23 cellular contexts compared by ENCODE assay signal in genomic region chr9:91834740-91835139, GRCh38.
"Had no signal": no experiment of that assay in that cellular context is flagged by ENCODE, and none has a peak within 500 bp of the region (broad histone marks: within the 10 kb centered on the region; RNA-seq: fewer than 3 reads in every experiment).

No MANE protein-coding gene starts in this region.

- ATAC-seq: activated CD8-positive, alpha-beta memory T cell treated with anti-CD3 and anti-CD28 coated beads, Interleukin-2, amount 10 ng/mL, durations not matched to agents 7 days and 5 days; activated CD8-positive, alpha-beta T cell treated with anti-CD3 and anti-CD28 coated beads for 36 hours; activated naive CD8-positive, alpha-beta T cell treated with anti-CD3 and anti-CD28 coated beads, Interleukin-2, amount 50 U/mL, for 24 hours; body of pancreas; effector memory CD8-positive, alpha-beta T cell; gastrocnemius medialis; left lung; sciatic nerve had no signal

- H3K9me3 ChIP-seq: body of pancreas, esophagus muscularis mucosa, gastrocnemius medialis, left lung, SK-N-SH had no signal

- H3K4me3 ChIP-seq: body of pancreas, esophagus muscularis mucosa, gastrocnemius medialis, left lung, neural progenitor cell had no signal

- H3K27me3 ChIP-seq: body of pancreas, esophagus muscularis mucosa, neural progenitor cell had no signal

- H3K4me3 Mint-ChIP-seq: activated CD4-positive, alpha-beta T cell treated with anti-CD3 and anti-CD28 coated beads, Interleukin-2, amount 10 ng/mL, durations not matched to agents 24 days and 14 days; activated CD8-positive, alpha-beta memory T cell treated with anti-CD3 and anti-CD28 coated beads, Interleukin-2, amount 10 ng/mL, durations not matched to agents 7 days and 5 days; activated CD8-positive, alpha-beta T cell treated with anti-CD3 and anti-CD28 coated beads for 36 hours; activated naive CD8-positive, alpha-beta T cell treated with anti-CD3 and anti-CD28 coated beads, Interleukin-2, amount 50 U/mL, for 24 hours; effector memory CD8-positive, alpha-beta T cell; neural progenitor cell had no signal

- DNase-seq: activated CD4-positive, alpha-beta T cell treated with anti-CD3 and anti-CD28 coated beads, Interleukin-2, amount 10 ng/mL, durations not matched to agents 24 days and 14 days; activated CD8-positive, alpha-beta memory T cell treated with anti-CD3 and anti-CD28 coated beads, Interleukin-2, amount 10 ng/mL, durations not matched to agents 7 days and 5 days; activated CD8-positive, alpha-beta T cell treated with anti-CD3 and anti-CD28 coated beads for 36 hours; activated gamma-delta T cell; activated naive CD4-positive, alpha-beta T cell treated with anti-CD3 and anti-CD28 coated beads, Interleukin-2, amount 50 U/mL, for 16 hours; activated naive CD8-positive, alpha-beta T cell treated with anti-CD3 and anti-CD28 coated beads, Interleukin-2, amount 50 U/mL, for 24 hours; activated T-cell treated with anti-CD3 and anti-CD28 coated beads for 4 hours; body of pancreas; caudate nucleus; dermis blood vessel endothelial cell; effector memory CD8-positive, alpha-beta T cell; gastrocnemius medialis; head of caudate nucleus; left lung; SK-N-SH; stimulated activated CD4-positive, alpha-beta T cell treated with anti-CD3 and anti-CD28 coated beads, Interleukin-2, amount 100 ng/mL, for 48 hours; stimulated activated naive CD4-positive, alpha-beta T cell had no signal

- H3K36me3 ChIP-seq: esophagus muscularis mucosa, gastrocnemius medialis, left lung, neural progenitor cell had no signal

- H3K27ac Mint-ChIP-seq: activated CD4-positive, alpha-beta T cell treated with anti-CD3 and anti-CD28 coated beads, Interleukin-2, amount 10 ng/mL, durations not matched to agents 24 days and 14 days; activated CD8-positive, alpha-beta memory T cell treated with anti-CD3 and anti-CD28 coated beads, Interleukin-2, amount 10 ng/mL, durations not matched to agents 7 days and 5 days; activated CD8-positive, alpha-beta T cell treated with anti-CD3 and anti-CD28 coated beads for 36 hours; activated naive CD8-positive, alpha-beta T cell treated with anti-CD3 and anti-CD28 coated beads, Interleukin-2, amount 50 U/mL, for 24 hours had no signal

- FAIRE-seq: endothelial cell of umbilical vein, keratinocyte, urothelium cell line had no signal

- H3K36me3 Mint-ChIP-seq: activated CD8-positive, alpha-beta memory T cell treated with anti-CD3 and anti-CD28 coated beads, Interleukin-2, amount 10 ng/mL, durations not matched to agents 7 days and 5 days had no signal

- H3K9me3 Mint-ChIP-seq: activated CD4-positive, alpha-beta T cell treated with anti-CD3 and anti-CD28 coated beads, Interleukin-2, amount 10 ng/mL, durations not matched to agents 24 days and 14 days; activated CD8-positive, alpha-beta T cell treated with anti-CD3 and anti-CD28 coated beads for 36 hours; activated naive CD8-positive, alpha-beta T cell treated with anti-CD3 and anti-CD28 coated beads, Interleukin-2, amount 50 U/mL, for 24 hours; effector memory CD8-positive, alpha-beta T cell; neural progenitor cell had no signal

- H3K4me1 Mint-ChIP-seq: activated naive CD8-positive, alpha-beta T cell treated with anti-CD3 and anti-CD28 coated beads, Interleukin-2, amount 50 U/mL, for 24 hours had no signal

- H3K27ac ChIP-seq: body of pancreas, gastrocnemius medialis, left lung had no signal
